Comparison of ENCODE assay signal across 3 cellular contexts in the genomic region with DNA sequence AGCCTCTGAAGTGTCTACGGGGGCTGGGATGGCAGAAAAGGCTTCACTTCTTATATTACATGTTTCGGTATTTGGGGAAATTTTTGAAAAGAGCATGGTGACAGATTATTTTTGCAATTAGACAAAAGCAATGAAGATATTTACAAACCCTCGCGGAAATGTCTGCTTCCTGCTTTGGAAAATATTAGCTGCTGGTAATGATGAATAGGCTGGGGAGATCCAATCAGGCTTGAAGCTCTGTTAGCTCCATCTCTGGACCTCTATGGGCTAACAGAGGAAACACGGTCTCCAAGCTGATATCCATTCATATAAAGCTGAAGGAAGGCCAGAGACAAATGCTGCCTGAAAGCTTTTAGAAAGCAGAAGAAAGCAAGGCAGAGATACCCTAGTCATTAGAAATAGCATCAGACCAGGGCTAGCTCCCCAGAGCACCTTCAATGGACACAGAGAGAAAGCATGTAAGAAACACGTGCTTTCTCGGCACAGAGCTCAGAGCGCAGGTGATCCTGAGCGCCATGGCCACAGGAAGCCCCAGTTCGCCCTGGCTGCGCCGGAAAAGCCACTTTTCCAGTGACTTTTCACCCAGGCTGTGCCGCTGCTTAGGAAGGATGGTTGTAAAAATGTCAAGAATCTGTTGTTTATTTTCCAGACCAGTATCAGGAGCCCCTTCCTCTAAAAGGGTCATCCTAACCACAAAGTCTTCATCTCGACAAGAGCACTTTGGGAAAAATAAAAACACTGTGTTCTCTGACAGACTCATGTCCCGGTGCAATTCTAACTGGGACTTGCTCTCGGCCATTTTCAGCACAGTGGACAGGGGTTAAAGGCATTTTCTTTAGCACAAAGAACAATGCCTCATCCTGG.
TF ChIP-seq lines count a peak whose summit lies in the region.

No MANE protein-coding gene starts in this region.

TF ChIP-seq in liver, 16 proteins besides CTCF, POLR2A, EP300 and RAD21:
- TF ChIP-seq FOXA2 (IDR thresholded peaks at IDR 0.05), result no peak
- no peak for TF ChIP-seq SP1 (IDR thresholded peaks at IDR 0.05)
- TF ChIP-seq, protein P1, sequence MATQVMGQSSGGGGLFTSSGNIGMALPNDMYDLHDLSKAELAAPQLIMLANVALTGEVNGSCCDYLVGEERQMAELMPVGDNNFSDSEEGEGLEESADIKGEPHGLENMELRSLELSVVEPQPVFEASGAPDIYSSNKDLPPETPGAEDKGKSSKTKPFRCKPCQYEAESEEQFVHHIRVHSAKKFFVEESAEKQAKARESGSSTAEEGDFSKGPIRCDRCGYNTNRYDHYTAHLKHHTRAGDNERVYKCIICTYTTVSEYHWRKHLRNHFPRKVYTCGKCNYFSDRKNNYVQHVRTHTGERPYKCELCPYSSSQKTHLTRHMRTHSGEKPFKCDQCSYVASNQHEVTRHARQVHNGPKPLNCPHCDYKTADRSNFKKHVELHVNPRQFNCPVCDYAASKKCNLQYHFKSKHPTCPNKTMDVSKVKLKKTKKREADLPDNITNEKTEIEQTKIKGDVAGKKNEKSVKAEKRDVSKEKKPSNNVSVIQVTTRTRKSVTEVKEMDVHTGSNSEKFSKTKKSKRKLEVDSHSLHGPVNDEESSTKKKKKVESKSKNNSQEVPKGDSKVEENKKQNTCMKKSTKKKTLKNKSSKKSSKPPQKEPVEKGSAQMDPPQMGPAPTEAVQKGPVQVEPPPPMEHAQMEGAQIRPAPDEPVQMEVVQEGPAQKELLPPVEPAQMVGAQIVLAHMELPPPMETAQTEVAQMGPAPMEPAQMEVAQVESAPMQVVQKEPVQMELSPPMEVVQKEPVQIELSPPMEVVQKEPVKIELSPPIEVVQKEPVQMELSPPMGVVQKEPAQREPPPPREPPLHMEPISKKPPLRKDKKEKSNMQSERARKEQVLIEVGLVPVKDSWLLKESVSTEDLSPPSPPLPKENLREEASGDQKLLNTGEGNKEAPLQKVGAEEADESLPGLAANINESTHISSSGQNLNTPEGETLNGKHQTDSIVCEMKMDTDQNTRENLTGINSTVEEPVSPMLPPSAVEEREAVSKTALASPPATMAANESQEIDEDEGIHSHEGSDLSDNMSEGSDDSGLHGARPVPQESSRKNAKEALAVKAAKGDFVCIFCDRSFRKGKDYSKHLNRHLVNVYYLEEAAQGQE (IDR thresholded peaks at IDR 0.05), result peak; percentile 69
- TF ChIP-seq NR2F2 (IDR thresholded peaks at IDR 0.05), result no peak
- TF ChIP-seq JUND (IDR thresholded peaks at IDR 0.05), result no peak
- no peak for TF ChIP-seq HNF4G (IDR thresholded peaks at IDR 0.05)
- TF ChIP-seq TAF1 (conservative IDR thresholded peaks at IDR 0.05), result no peak

TF ChIP-seq in HepG2, 621 proteins besides CTCF, POLR2A, EP300 and RAD21:
- TF ChIP-seq ZFY (CRISPR knock-in tag; IDR thresholded peaks at IDR 0.05), result no peak
- TF ChIP-seq, protein P1 (IDR thresholded peaks at IDR 0.05; ENCODE audit: borderline replicate concordance in 1 of 2, low read depth in 1 of 2, low read length in 2 of 2), result peak in 1 of 2 experiments; percentile 79; a peak in 3 of 4 replicates
TF ChIP-seq in HepG2: peak in this region for 1.

TF ChIP-seq in H1, 55 proteins besides CTCF, POLR2A, EP300 and RAD21:
- no peak for TF ChIP-seq KDM1A (IDR thresholded peaks at IDR 0.05; ENCODE audit: borderline replicate concordance, low read length)
- no peak for TF ChIP-seq ASH2L (IDR thresholded peaks at IDR 0.05; ENCODE audit: low read length)
- TF ChIP-seq JUND (IDR thresholded peaks at IDR 0.05; ENCODE audit: low read length), result no peak
- TF ChIP-seq SRF (IDR thresholded peaks at IDR 0.05; ENCODE audit: low read depth, low read length), result no peak
- TF ChIP-seq BACH1 (IDR thresholded peaks at IDR 0.05; ENCODE audit: low read length), result no peak
- no peak for TF ChIP-seq TBP (IDR thresholded peaks at IDR 0.05; ENCODE audit: low read depth, low read length)
- TF ChIP-seq, protein P2, sequence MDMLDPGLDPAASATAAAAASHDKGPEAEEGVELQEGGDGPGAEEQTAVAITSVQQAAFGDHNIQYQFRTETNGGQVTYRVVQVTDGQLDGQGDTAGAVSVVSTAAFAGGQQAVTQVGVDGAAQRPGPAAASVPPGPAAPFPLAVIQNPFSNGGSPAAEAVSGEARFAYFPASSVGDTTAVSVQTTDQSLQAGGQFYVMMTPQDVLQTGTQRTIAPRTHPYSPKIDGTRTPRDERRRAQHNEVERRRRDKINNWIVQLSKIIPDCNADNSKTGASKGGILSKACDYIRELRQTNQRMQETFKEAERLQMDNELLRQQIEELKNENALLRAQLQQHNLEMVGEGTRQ (IDR thresholded peaks at IDR 0.05; ENCODE audit: low read length), result no peak
- TF ChIP-seq KDM5A (IDR thresholded peaks at IDR 0.05; ENCODE audit: low read length), result no peak
- no peak for TF ChIP-seq CEBPB (IDR thresholded peaks at IDR 0.05; ENCODE audit: low read depth, low read length)
- TF ChIP-seq MAFK (IDR thresholded peaks at IDR 0.05; ENCODE audit: low read depth, low read length), result no peak
- no peak for TF ChIP-seq EGR1 (IDR thresholded peaks at IDR 0.05; ENCODE audit: borderline replicate concordance, low read depth, low read length)
- TF ChIP-seq KDM4A (IDR thresholded peaks at IDR 0.05; ENCODE audit: low read depth, low read length, severe bottlenecking), result no peak
- no peak for TF ChIP-seq GTF2F1 (IDR thresholded peaks at IDR 0.05; ENCODE audit: borderline replicate concordance, low read depth, low read length)
- no peak for TF ChIP-seq POU5F1 (IDR thresholded peaks at IDR 0.05; ENCODE audit: low read depth, low read length)
- no peak for TF ChIP-seq SAP30 (IDR thresholded peaks at IDR 0.05; ENCODE audit: insufficient read depth, insufficient replicate concordance, low read length)
- no peak for TF ChIP-seq SIX5 (IDR thresholded peaks at IDR 0.05; ENCODE audit: low read depth, low read length)
